Comparison of ENCODE assay signal across 1 cellular context in the genomic region with DNA sequence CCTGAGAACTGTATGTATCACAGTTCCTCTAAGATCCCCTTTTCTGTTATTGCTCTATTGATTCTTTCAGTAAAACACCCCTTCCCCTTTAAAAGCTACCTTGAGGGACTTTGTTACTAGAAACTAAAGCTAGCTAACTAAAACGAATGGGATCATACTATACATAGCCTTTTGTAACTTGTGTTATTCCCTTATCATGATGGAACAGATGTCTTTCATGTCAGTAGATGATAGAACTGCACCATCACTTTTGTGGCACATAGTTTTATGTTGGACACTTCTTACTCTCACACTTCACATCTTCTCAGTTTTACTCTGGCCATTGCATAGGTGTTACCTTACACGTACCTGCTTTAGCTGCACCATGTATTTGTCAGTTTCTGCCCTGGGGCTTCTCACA.
TF ChIP-seq lines count a peak whose summit lies in the region.

No MANE protein-coding gene starts in this region.

TF ChIP-seq in K562, 482 proteins besides CTCF, POLR2A, EP300 and RAD21 (continued from another document):
- TF ChIP-seq, protein P1, sequence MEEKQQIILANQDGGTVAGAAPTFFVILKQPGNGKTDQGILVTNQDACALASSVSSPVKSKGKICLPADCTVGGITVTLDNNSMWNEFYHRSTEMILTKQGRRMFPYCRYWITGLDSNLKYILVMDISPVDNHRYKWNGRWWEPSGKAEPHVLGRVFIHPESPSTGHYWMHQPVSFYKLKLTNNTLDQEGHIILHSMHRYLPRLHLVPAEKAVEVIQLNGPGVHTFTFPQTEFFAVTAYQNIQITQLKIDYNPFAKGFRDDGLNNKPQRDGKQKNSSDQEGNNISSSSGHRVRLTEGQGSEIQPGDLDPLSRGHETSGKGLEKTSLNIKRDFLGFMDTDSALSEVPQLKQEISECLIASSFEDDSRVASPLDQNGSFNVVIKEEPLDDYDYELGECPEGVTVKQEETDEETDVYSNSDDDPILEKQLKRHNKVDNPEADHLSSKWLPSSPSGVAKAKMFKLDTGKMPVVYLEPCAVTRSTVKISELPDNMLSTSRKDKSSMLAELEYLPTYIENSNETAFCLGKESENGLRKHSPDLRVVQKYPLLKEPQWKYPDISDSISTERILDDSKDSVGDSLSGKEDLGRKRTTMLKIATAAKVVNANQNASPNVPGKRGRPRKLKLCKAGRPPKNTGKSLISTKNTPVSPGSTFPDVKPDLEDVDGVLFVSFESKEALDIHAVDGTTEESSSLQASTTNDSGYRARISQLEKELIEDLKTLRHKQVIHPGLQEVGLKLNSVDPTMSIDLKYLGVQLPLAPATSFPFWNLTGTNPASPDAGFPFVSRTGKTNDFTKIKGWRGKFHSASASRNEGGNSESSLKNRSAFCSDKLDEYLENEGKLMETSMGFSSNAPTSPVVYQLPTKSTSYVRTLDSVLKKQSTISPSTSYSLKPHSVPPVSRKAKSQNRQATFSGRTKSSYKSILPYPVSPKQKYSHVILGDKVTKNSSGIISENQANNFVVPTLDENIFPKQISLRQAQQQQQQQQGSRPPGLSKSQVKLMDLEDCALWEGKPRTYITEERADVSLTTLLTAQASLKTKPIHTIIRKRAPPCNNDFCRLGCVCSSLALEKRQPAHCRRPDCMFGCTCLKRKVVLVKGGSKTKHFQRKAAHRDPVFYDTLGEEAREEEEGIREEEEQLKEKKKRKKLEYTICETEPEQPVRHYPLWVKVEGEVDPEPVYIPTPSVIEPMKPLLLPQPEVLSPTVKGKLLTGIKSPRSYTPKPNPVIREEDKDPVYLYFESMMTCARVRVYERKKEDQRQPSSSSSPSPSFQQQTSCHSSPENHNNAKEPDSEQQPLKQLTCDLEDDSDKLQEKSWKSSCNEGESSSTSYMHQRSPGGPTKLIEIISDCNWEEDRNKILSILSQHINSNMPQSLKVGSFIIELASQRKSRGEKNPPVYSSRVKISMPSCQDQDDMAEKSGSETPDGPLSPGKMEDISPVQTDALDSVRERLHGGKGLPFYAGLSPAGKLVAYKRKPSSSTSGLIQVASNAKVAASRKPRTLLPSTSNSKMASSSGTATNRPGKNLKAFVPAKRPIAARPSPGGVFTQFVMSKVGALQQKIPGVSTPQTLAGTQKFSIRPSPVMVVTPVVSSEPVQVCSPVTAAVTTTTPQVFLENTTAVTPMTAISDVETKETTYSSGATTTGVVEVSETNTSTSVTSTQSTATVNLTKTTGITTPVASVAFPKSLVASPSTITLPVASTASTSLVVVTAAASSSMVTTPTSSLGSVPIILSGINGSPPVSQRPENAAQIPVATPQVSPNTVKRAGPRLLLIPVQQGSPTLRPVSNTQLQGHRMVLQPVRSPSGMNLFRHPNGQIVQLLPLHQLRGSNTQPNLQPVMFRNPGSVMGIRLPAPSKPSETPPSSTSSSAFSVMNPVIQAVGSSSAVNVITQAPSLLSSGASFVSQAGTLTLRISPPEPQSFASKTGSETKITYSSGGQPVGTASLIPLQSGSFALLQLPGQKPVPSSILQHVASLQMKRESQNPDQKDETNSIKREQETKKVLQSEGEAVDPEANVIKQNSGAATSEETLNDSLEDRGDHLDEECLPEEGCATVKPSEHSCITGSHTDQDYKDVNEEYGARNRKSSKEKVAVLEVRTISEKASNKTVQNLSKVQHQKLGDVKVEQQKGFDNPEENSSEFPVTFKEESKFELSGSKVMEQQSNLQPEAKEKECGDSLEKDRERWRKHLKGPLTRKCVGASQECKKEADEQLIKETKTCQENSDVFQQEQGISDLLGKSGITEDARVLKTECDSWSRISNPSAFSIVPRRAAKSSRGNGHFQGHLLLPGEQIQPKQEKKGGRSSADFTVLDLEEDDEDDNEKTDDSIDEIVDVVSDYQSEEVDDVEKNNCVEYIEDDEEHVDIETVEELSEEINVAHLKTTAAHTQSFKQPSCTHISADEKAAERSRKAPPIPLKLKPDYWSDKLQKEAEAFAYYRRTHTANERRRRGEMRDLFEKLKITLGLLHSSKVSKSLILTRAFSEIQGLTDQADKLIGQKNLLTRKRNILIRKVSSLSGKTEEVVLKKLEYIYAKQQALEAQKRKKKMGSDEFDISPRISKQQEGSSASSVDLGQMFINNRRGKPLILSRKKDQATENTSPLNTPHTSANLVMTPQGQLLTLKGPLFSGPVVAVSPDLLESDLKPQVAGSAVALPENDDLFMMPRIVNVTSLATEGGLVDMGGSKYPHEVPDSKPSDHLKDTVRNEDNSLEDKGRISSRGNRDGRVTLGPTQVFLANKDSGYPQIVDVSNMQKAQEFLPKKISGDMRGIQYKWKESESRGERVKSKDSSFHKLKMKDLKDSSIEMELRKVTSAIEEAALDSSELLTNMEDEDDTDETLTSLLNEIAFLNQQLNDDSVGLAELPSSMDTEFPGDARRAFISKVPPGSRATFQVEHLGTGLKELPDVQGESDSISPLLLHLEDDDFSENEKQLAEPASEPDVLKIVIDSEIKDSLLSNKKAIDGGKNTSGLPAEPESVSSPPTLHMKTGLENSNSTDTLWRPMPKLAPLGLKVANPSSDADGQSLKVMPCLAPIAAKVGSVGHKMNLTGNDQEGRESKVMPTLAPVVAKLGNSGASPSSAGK (IDR thresholded peaks at IDR 0.05), result no peak
- TF ChIP-seq RB1 (IDR thresholded peaks at IDR 0.05; ENCODE audit: low read depth) (no peak), MCM2 (IDR thresholded peaks at IDR 0.05; ENCODE audit: low read depth) (no peak), ZNF695 (CRISPR knock-in tag; IDR thresholded peaks at IDR 0.05) (no peak), ARID1B (IDR thresholded peaks at IDR 0.05) (peak; percentile 88), JUNB (CRISPR knock-in tag; conservative IDR thresholded peaks at IDR 0.05) (no peak), PML (IDR thresholded peaks at IDR 0.05; ENCODE audit: low read length) (peak; percentile 27; the same call in 1 of the 2 replicates)
- TF ChIP-seq, protein P2, sequence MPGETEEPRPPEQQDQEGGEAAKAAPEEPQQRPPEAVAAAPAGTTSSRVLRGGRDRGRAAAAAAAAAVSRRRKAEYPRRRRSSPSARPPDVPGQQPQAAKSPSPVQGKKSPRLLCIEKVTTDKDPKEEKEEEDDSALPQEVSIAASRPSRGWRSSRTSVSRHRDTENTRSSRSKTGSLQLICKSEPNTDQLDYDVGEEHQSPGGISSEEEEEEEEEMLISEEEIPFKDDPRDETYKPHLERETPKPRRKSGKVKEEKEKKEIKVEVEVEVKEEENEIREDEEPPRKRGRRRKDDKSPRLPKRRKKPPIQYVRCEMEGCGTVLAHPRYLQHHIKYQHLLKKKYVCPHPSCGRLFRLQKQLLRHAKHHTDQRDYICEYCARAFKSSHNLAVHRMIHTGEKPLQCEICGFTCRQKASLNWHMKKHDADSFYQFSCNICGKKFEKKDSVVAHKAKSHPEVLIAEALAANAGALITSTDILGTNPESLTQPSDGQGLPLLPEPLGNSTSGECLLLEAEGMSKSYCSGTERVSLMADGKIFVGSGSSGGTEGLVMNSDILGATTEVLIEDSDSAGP (CRISPR knock-in tag; IDR thresholded peaks at IDR 0.05), result peak; percentile 53; the same call in 1 of the 2 replicates
- TF ChIP-seq, protein P3, sequence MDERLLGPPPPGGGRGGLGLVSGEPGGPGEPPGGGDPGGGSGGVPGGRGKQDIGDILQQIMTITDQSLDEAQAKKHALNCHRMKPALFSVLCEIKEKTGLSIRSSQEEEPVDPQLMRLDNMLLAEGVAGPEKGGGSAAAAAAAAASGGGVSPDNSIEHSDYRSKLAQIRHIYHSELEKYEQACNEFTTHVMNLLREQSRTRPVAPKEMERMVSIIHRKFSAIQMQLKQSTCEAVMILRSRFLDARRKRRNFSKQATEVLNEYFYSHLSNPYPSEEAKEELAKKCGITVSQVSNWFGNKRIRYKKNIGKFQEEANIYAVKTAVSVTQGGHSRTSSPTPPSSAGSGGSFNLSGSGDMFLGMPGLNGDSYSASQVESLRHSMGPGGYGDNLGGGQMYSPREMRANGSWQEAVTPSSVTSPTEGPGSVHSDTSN (CRISPR knock-in tag; IDR thresholded peaks at IDR 0.05; ENCODE audit: low read depth), result no peak
- TF ChIP-seq, protein P3 (tag; conservative IDR thresholded peaks at IDR 0.05; ENCODE audit: low read depth), result 0 out of 2 replicates have a peak, but pooled peaks have one; percentile 34
- TF ChIP-seq, protein P4, sequence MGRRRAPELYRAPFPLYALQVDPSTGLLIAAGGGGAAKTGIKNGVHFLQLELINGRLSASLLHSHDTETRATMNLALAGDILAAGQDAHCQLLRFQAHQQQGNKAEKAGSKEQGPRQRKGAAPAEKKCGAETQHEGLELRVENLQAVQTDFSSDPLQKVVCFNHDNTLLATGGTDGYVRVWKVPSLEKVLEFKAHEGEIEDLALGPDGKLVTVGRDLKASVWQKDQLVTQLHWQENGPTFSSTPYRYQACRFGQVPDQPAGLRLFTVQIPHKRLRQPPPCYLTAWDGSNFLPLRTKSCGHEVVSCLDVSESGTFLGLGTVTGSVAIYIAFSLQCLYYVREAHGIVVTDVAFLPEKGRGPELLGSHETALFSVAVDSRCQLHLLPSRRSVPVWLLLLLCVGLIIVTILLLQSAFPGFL (CRISPR knock-in tag; IDR thresholded peaks at IDR 0.05), result no peak
- TF ChIP-seq, protein P5, sequence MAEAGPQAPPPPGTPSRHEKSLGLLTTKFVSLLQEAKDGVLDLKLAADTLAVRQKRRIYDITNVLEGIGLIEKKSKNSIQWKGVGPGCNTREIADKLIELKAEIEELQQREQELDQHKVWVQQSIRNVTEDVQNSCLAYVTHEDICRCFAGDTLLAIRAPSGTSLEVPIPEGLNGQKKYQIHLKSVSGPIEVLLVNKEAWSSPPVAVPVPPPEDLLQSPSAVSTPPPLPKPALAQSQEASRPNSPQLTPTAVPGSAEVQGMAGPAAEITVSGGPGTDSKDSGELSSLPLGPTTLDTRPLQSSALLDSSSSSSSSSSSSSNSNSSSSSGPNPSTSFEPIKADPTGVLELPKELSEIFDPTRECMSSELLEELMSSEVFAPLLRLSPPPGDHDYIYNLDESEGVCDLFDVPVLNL (CRISPR knock-in tag; IDR thresholded peaks at IDR 0.05; ENCODE audit: low read depth), result no peak
